In genomic region chr14:67674480-67675218, GRCh38 we compare ENCODE assay signal across 8 cellular contexts. TPM values are rescaled to one million over a fixed set of nuclear protein-coding genes. Genes with fewer than 3 reads are reported as not detected.
DNase-seq lines count a peak whose midpoint lies in the region; ATAC-seq and TF ChIP-seq lines count a peak whose summit lies in the region.

Gene VTI1B (minus strand): TSS chr14:67674632. CDS start chr14:67674489, 143 bp downstream.

- intact Hi-C loops in IMR-90 (cut with micrococcal nuclease), result no loop called here

- CTCF ChIA-PET in IMR-90 (lab: Yijun Ruan, JAX), result interaction anchor here (1.1 kb wide), 1 partner anchor 11 kb away, joined by 7 read pairs; no protein-coding TSS in a partner anchor

- BruUV-seq in IMR-90 (replicated peaks; lab: Mats Ljungman, UMichigan), result no TSS peak

- TF ChIP-seq CTCF in IMR-90 (conservative IDR thresholded peaks at IDR 0.05; ENCODE audit: low read depth, low read length) (peak; percentile 25; the same call in 1 of the 2 replicates), epithelial cell of proximal tubule (conservative IDR thresholded peaks at IDR 0.05; ENCODE audit: low read depth, low read length) (peak; percentile 31)

- peak within 1 kb of the TSS; percentile 93 for H3K4ac ChIP-seq in IMR-90 (ENCODE audit: low read depth, low read length)

- H4K20me1 ChIP-seq in IMR-90 (ENCODE audit: insufficient read depth, low read length), result peaks cover 28% of the 10 kb centered on the region

- peak within 1 kb of the TSS; percentile 97 for H2BK5ac ChIP-seq in IMR-90 (ENCODE audit: low read depth, low read length, poor library complexity, severe bottlenecking)

- H3K27me3 ChIP-seq in IMR-90 (ENCODE audit: control insufficient read depth, insufficient read depth, low read length) (no peaks in the 10 kb centered on the region), mucosa of rectum (ENCODE audit: control insufficient read depth in 2 of 2, insufficient read depth in 2 of 2, low read length in 2 of 2) (no peaks in the 10 kb centered on the region)

- H4K91ac ChIP-seq in IMR-90 (ENCODE audit: insufficient read depth, low read depth, low read length), result peak within 1 kb of the TSS; percentile 91

- peak; percentile 90 for ATAC-seq in GM21529 (IDR thresholded peaks at IDR 0.05; ENCODE audit: unreplicated experiment)
- ATAC-seq in IMR-90 (ENCODE audit: low read depth), result peak; percentile 94

- in situ Hi-C loops in IMR-90 (cut with MboI; ENCODE audit: low sequenced_read_pairs), result no loop called here

- DNase-seq in DMS153 treated with DMSO at 0.1 percent for 48 hours (lab: John Stamatoyannopoulos, UW; ENCODE audit: unreplicated experiment) (peak; percentile 58), IMR-90 (peak; percentile 65), OCI-M2 (lab: John Stamatoyannopoulos, UW; ENCODE audit: unreplicated experiment) (peak; percentile 77), activated T-cell treated with anti-CD3 and anti-CD28 coated beads for 48 hours (ENCODE audit: low read depth) (peak; percentile 77), epithelial cell of proximal tubule (ENCODE audit: low read depth) (no peak)
- peak; percentile 82 for DNase-seq in stimulated activated CD8-positive, alpha-beta memory T cell treated with anti-CD3 and anti-CD28 coated beads, Interleukin-4, amount 100 ng/mL, for 48 hours

- peak within 1 kb of the TSS; percentile 92 for H3K4me2 ChIP-seq in IMR-90 (ENCODE audit: low read depth, low read length)

- peaks cover 24 to 65% of the 10 kb centered on the region in 2 experiments for H3K79me1 ChIP-seq in IMR-90 (ENCODE audit: low read depth in 1 of 2, low read length in 2 of 2)

- peak; percentile 78 for TF ChIP-seq POLR2A in IMR-90 (IDR thresholded peaks at IDR 0.05; ENCODE audit: low read depth, low read length)

- H3K9me1 ChIP-seq in IMR-90 (ENCODE audit: insufficient read depth, low read length), result peaks cover 12% of the 10 kb centered on the region

- peak within 1 kb of the TSS; percentile 88 for H2AK9ac ChIP-seq in IMR-90 (replicated peaks; ENCODE audit: low read depth, low read length, poor library complexity)

- POLR2A ChIA-PET in IMR-90 (lab: Charles Lee; ENCODE audit: unreplicated experiment), result interaction anchor here (0.6 kb wide), 1 partner anchor 41 kb away, joined by 4 read pairs; no protein-coding TSS in a partner anchor

- 0 out of 3 replicates have a peak within 1 kb of the TSS, but pooled peaks have one; percentile 50 for H2BK15ac ChIP-seq in IMR-90 (ENCODE audit: low read depth, low read length)

- H2AK5ac ChIP-seq in IMR-90 (ENCODE audit: low read depth, low read length), result peak within 1 kb of the TSS; percentile 89; the same call in 1 of the 2 replicates

- dilution Hi-C loops in IMR-90 (cut with HindIII; ENCODE audit: low sequenced_read_pairs, unreplicated experiment), result no loop called here

- peak within 1 kb of the TSS; percentile 95 for H3K14ac ChIP-seq in IMR-90 (replicated peaks; ENCODE audit: low read depth, low read length)

- H2AFZ ChIP-seq in IMR-90 (replicated peaks; ENCODE audit: low read length, poor library complexity), result peak within 1 kb of the TSS; percentile 100

- H2BK20ac ChIP-seq in IMR-90 (ENCODE audit: low read depth, low read length), result no peak within 1 kb of the TSS

- H2BK120ac ChIP-seq in IMR-90 (ENCODE audit: low read depth, low read length), result peak within 1 kb of the TSS; percentile 80; the same call in 1 of the 2 replicates

- H4K5ac ChIP-seq in IMR-90 (ENCODE audit: low read depth, low read length), result peak within 1 kb of the TSS; percentile 82

- H4K8ac ChIP-seq in IMR-90 (ENCODE audit: low read depth in 2 of 2, low read length in 2 of 2), result peak within 1 kb of the TSS; percentile 85 to 98

- H3K4me1 ChIP-seq in IMR-90 (ENCODE audit: control insufficient read depth, insufficient read depth, low read length) (peaks cover 3% of the 10 kb centered on the region; the same call in 1 of the 2 replicates), mucosa of rectum (ENCODE audit: control insufficient read depth in 2 of 2, insufficient read depth in 2 of 2, low read length in 2 of 2) (peaks cover 10 to 14% of the 10 kb centered on the region in 2 donors)

- H3K36me3 ChIP-seq in IMR-90 (ENCODE audit: control insufficient read depth, insufficient read depth, low read length) (peaks cover 7% of the 10 kb centered on the region), mucosa of rectum (ENCODE audit: control insufficient read depth in 2 of 2, insufficient read depth in 2 of 2, low read length in 2 of 2) (peaks cover 0 to 2% of the 10 kb centered on the region in 2 donors)

- peak within 1 kb of the TSS; percentile 87 for H3K9ac ChIP-seq in IMR-90 (ENCODE audit: low read depth, low read length)
- H3K9ac ChIP-seq in mucosa of rectum (ENCODE audit: low read depth in 1 of 2, low read length in 2 of 2), result peak within 1 kb of the TSS; percentile 86 to 95

- WGBS in IMR-90 (ENCODE audit: extremely low coverage in 2 of 2, insufficient read length in 1 of 2), 2 experiments, result 2% methylated on average over 51 of the region's 87 CpGs; no CpG with 5 or more reads in 1 of the 2 experiments

- H3K56ac ChIP-seq in IMR-90 (ENCODE audit: extremely low read depth, insufficient read depth, low read length), result peak within 1 kb of the TSS; percentile 86; the same call in 1 of the 2 replicates

- peak within 1 kb of the TSS; percentile 87 for H3K23ac ChIP-seq in IMR-90 (ENCODE audit: low read depth, low read length)

- H3K9me3 ChIP-seq in IMR-90 (ENCODE audit: control insufficient read depth, insufficient read depth, low read length) (no peaks in the 10 kb centered on the region), mucosa of rectum (ENCODE audit: control insufficient read depth in 2 of 2, low read length in 2 of 2) (no peaks in the 10 kb centered on the region)

- TF ChIP-seq RAD21 in IMR-90 (IDR thresholded peaks at IDR 0.05; ENCODE audit: low read length), result no peak

- peak within 1 kb of the TSS; percentile 78 for H3K4me3 ChIP-seq in IMR-90 (ENCODE audit: insufficient read depth, low read depth, low read length)
- H3K4me3 ChIP-seq in epithelial cell of proximal tubule (ENCODE audit: low read depth, low read length), result peak within 1 kb of the TSS; percentile 90
- peak within 1 kb of the TSS; percentile 69 to 96 for H3K4me3 ChIP-seq in mucosa of rectum (ENCODE audit: low read length in 2 of 2)

- H3K27ac ChIP-seq in IMR-90 (ENCODE audit: insufficient read depth, low read length), result peak within 1 kb of the TSS; percentile 97
- H3K27ac ChIP-seq in mucosa of rectum (ENCODE audit: low read depth in 2 of 2, low read length in 2 of 2), result peak within 1 kb of the TSS; percentile 94 to 96

- peak within 1 kb of the TSS; percentile 84 for H3K18ac ChIP-seq in IMR-90 (ENCODE audit: low read depth, low read length)

TF ChIP-seq in IMR-90, 13 proteins besides CTCF, POLR2A, EP300 and RAD21:
- TF ChIP-seq MXI1 (IDR thresholded peaks at IDR 0.05; ENCODE audit: borderline replicate concordance, low read depth, low read length) (peak; percentile 54; the same call in 1 of the 2 replicates), SMC3 (IDR thresholded peaks at IDR 0.05; ENCODE audit: low read depth, low read length) (peak; percentile 24; the same call in 1 of the 2 replicates), MAZ (IDR thresholded peaks at IDR 0.05; ENCODE audit: borderline replicate concordance, low read depth, low read length) (peak; percentile 8; the same call in 1 of the 2 replicates), FOS (IDR thresholded peaks at IDR 0.05; ENCODE audit: low read depth, low read length) (no peak), BHLHE40 (IDR thresholded peaks at IDR 0.05; ENCODE audit: low read depth, low read length) (peak; percentile 19; the same call in 1 of the 2 replicates), NFE2L2 (IDR thresholded peaks at IDR 0.05; ENCODE audit: low read depth, low read length) (no peak)

RNA-seq across cellular contexts. Expression of gene VTI1B, which starts in this region (rescaled TPM):
- total RNA-seq in IMR-90 (2012; rRNA removed) (69.7 and 90.2 TPM in 2 replicates), epithelial cell of proximal tubule (40.4 and 46.2 TPM in 2 replicates)
- 61.8 and 65.8 TPM in 2 replicates for polyA plus RNA-seq in IMR-90 (2012; rRNA removed)
- polyA plus RNA-seq in IMR-90 (2012; cell fraction: cytosol; rRNA removed), result 19.1 and 25.2 TPM in 2 replicates
- polyA plus RNA-seq in IMR-90 (2012; cell fraction: nucleus; rRNA removed; ENCODE audit: low replicate concordance), result 6.0 and 30.5 TPM in 2 replicates
